ENCODE assay signal across 8 cellular contexts in genomic region chr6:139028242-139028657, GRCh38. TPM values are rescaled to one million over a fixed set of nuclear protein-coding genes. Genes with fewer than 3 reads are reported as not detected.
DNase-seq lines count a peak whose midpoint lies in the region; ATAC-seq, FAIRE-seq and TF ChIP-seq lines count a peak whose summit lies in the region.

No MANE protein-coding gene starts in this region.

- H3K27ac ChIP-seq in K562 (ENCODE audit: extremely low read depth, low read depth, low read length) (no peak overlapping the region), lower lobe of right lung (peak overlapping the region; percentile 87), upper lobe of left lung (peak overlapping the region; percentile 86 to 93 (median 90))

- CTCF ChIA-PET in K562 (lab: Yijun Ruan, JAX; ENCODE audit: low intra/inter-chr PET ratio): no interaction called here

- no peak for TF ChIP-seq POLR2A in K562 (conservative IDR thresholded peaks at IDR 0.05)
- TF ChIP-seq POLR2A in upper lobe of left lung (IDR thresholded peaks at IDR 0.05): peak in 1 of 4 donors; percentile 38

- ATAC-seq in GM18511 (IDR thresholded peaks at IDR 0.05; ENCODE audit: unreplicated experiment) (peak; percentile 1), K562 (no peak), lower lobe of right lung (no peak), upper lobe of left lung (ENCODE audit: low FRiP score in 2 of 2) (no peak)

- no peaks in the 10 kb centered on the region for H3K79me2 ChIP-seq in K562 (ENCODE audit: control insufficient read depth, insufficient read depth, low read length)

- peak overlapping the region; percentile 93 for H3K4me3 ChIP-seq in AG09309 (ENCODE audit: control insufficient read depth, low read depth, low read length)
- H3K4me3 ChIP-seq in K562: 0 out of 2 replicates have a peak overlapping the region, but pooled peaks have one; percentile 39
- peak overlapping the region; percentile 85 for H3K4me3 ChIP-seq in lower lobe of right lung
- peak overlapping the region; percentile 89 to 100 (median 90) for H3K4me3 ChIP-seq in upper lobe of left lung

- POLR2A ChIA-PET in K562 (lab: Yijun Ruan, JAX): interaction anchor here (0.5 kb wide), 1 partner anchor 43 kb away, joined by 3 read pairs; no protein-coding TSS in a partner anchor

- H2AFZ ChIP-seq in K562 (ENCODE audit: low read depth, low read length): peak overlapping the region; percentile 68

- no peaks in the 10 kb centered on the region for H3K9me1 ChIP-seq in K562 (ENCODE audit: control insufficient read depth, insufficient read depth, low read length)

- H3K9ac ChIP-seq in K562 (ENCODE audit: insufficient read depth in 1 of 2, low read depth in 2 of 2, low read length in 2 of 2): no peak overlapping the region

- no TSS peak for BruUV-seq in K562 (replicated peaks; lab: Mats Ljungman, UMichigan)

- H3K4me2 ChIP-seq in K562 (ENCODE audit: insufficient read depth, low read length): peak overlapping the region; percentile 51

- H3K9me3 ChIP-seq in K562 (replicated peaks; ENCODE audit: control insufficient read depth, insufficient read depth, low read depth, low read length) (no peaks in the 10 kb centered on the region), lower lobe of right lung (no peaks in the 10 kb centered on the region), upper lobe of left lung (no peaks in the 10 kb centered on the region)

- H3K27me3 ChIP-seq in K562 (ENCODE audit: control insufficient read depth in 2 of 2, insufficient read depth in 2 of 2, low read length in 2 of 2) (peaks cover 34 to 53% of the 10 kb centered on the region in 2 experiments), lower lobe of right lung (ENCODE audit: low read depth) (no peaks in the 10 kb centered on the region), upper lobe of left lung (no peaks in the 10 kb centered on the region)

- no peak for TF ChIP-seq EP300 in K562 (IDR thresholded peaks at IDR 0.05; ENCODE audit: low read length)
- TF ChIP-seq EP300 in upper lobe of left lung (IDR thresholded peaks at IDR 0.05): no peak

- intact Hi-C loops in K562 (cut with micrococcal nuclease) (no loop called here), lower lobe of right lung (cut with DNase I) (no loop called here)

- in situ Hi-C loops in K562 (cut with MboI): no loop called here

- TF ChIP-seq RAD21 in K562 (CRISPR knock-in tag; conservative IDR thresholded peaks at IDR 0.05 in 1 of 2, IDR thresholded peaks at IDR 0.05 in 1 of 2): no peak

- TF ChIP-seq CTCF in AG09309 (IDR thresholded peaks at IDR 0.05; ENCODE audit: control insufficient read depth, insufficient read depth, low read depth, low read length, missing control alignments): no peak
- no peak for TF ChIP-seq CTCF in K562 (IDR thresholded peaks at IDR 0.05 in 2 of 3, conservative IDR thresholded peaks at IDR 0.05 in 1 of 3; ENCODE audit: insufficient read depth in 2 of 3, low read depth in 1 of 3, low read length in 3 of 3)
- no peak for TF ChIP-seq CTCF in lower lobe of right lung (IDR thresholded peaks at IDR 0.05)
- no peak for TF ChIP-seq CTCF in upper lobe of left lung (IDR thresholded peaks at IDR 0.05)

- 14% methylated on average over 14 of the region's 14 CpGs for WGBS in K562 (ENCODE audit: insufficient coverage, low coverage, missing lambda C conversion rate)
- 2 to 3% methylated on average over 13 to 14 of the region's 14 CpGs for WGBS in upper lobe of left lung, 2 donors

- H3K36me3 ChIP-seq in K562 (ENCODE audit: control insufficient read depth, insufficient read depth, low read length) (no peaks in the 10 kb centered on the region), lower lobe of right lung (no peaks in the 10 kb centered on the region), upper lobe of left lung (no peaks in the 10 kb centered on the region)

- H4K20me1 ChIP-seq in K562 (replicated peaks; ENCODE audit: control insufficient read depth, insufficient read depth, low read length): peaks cover 2% of the 10 kb centered on the region; the same call in 1 of the 2 replicates

- H3K4me1 ChIP-seq in K562 (replicated peaks in 1 of 2; ENCODE audit: control insufficient read depth in 2 of 2, insufficient read depth in 2 of 2, low read length in 2 of 2) (peaks cover 0 to 11% of the 10 kb centered on the region in 2 experiments; a peak in 2 of 5 replicates), lower lobe of right lung (peaks cover 26% of the 10 kb centered on the region), upper lobe of left lung (peaks cover 9 to 30% (median 15%) of the 10 kb centered on the region in 4 donors)

- no peak for DNase-seq in AG09309 (ENCODE audit: low read depth)
- DNase-seq in HPDE6-E6E7 (ENCODE audit: extremely low spot score): peak; percentile 74
- peak in 1 of 4 experiments; percentile 16 for DNase-seq in K562 (ENCODE audit: extremely low read depth in 1 of 4, low spot score in 3 of 4)
- no peak for DNase-seq in lower lobe of right lung
- no peak for DNase-seq in upper lobe of left lung
- DNase-seq in central memory CD4-positive, alpha-beta T cell: no peak
- no peak for DNase-seq in iPS-NIHi11 (ENCODE audit: low spot score)

- FAIRE-seq in K562 (lab: Jason Lieb, UNC): no peak

TF ChIP-seq in K562, 482 proteins besides CTCF, POLR2A, EP300 and RAD21 (continues in another document):
- TF ChIP-seq ZNF253 (CRISPR knock-in tag; conservative IDR thresholded peaks at IDR 0.05) (no peak), POU5F1 (IDR thresholded peaks at IDR 0.05; ENCODE audit: borderline replicate concordance, low read depth, low read length, partially characterized antibody) (no peak), TGIF2 (CRISPR knock-in tag; IDR thresholded peaks at IDR 0.05) (no peak), ZNF133 (CRISPR knock-in tag; IDR thresholded peaks at IDR 0.05) (no peak), ZNF79 (CRISPR knock-in tag; IDR thresholded peaks at IDR 0.05; ENCODE audit: low read depth) (no peak), FOXA1 (IDR thresholded peaks at IDR 0.05; ENCODE audit: borderline replicate concordance) (no peak), HNRNPLL (IDR thresholded peaks at IDR 0.05; ENCODE audit: low read depth, low read length, poor library complexity, severe bottlenecking) (peak; percentile 26), ZNF165 (CRISPR knock-in tag; IDR thresholded peaks at IDR 0.05; ENCODE audit: borderline replicate concordance) (no peak), ZNF41 (CRISPR knock-in tag; conservative IDR thresholded peaks at IDR 0.05) (no peak)

RNA-seq across cellular contexts. Expression of gene ABRACL, which starts 0.3 kb away (rescaled TPM):
- 1.1 TPM in 1 of 2 replicates, not detected in the other for total RNA-seq in K562 (2011; cell fraction: chromatin; rRNA removed; ENCODE audit: low replicate concordance)
- total RNA-seq in K562 (2011; cell fraction: nucleolus; rRNA removed): not detected in 2 replicates
- not detected in 2 replicates for total RNA-seq in K562 (2011; cell fraction: nucleoplasm; rRNA removed)
- total RNA-seq in K562 (2014; rRNA removed) (0.98 and 1.4 TPM in 2 replicates), K562 (2014; rRNA removed; fragmentation: Illumina TruSeq; extraction: Trizol) (1.9 and 2.1 TPM in 2 replicates), K562 (2015; rRNA removed; fragmentation: Illumina TruSeq; extraction: Trizol) (2.0 and 2.3 TPM in 2 replicates), K562 (2021) (1.4 and 1.5 TPM in 2 replicates), lower lobe of right lung (42.4 TPM), upper lobe of left lung (10 to 100 TPM; 10.3 to 40.8 (median 28.9) TPM)
- polyA plus RNA-seq in K562 (2011; rRNA removed) (3.0 and 6.1 TPM in 2 replicates), K562 (2014; fragmentation: Illumina TruSeq; extraction: Trizol) (1.6 TPM in 2 replicates), K562 (2014; fragmentation: Nextera tagmentation; extraction: Ambion mirVana) (1 to 10 TPM; 3.8 to 5.2 TPM), K562 (2014; rRNA removed) (1.1 and 1.3 TPM in 2 replicates)
- 1.2 and 4.4 TPM in 2 replicates for polyA plus RNA-seq in K562 (2011; cell fraction: cytosol; rRNA removed)
- 0.21 and 1.4 TPM in 2 replicates for polyA plus RNA-seq in K562 (2011; cell fraction: nucleus; rRNA removed)
- 3.2 and 3.4 TPM in 2 replicates for polyA plus RNA-seq in K562 (2012)
- 1.4 and 5.4 TPM in 2 replicates for polyA minus RNA-seq in K562 (2011; rRNA and poly(A)+ RNA removed)
- polyA minus RNA-seq in K562 (2011; cell fraction: cytosol; rRNA and poly(A)+ RNA removed): 1.7 and 2.8 TPM in 2 replicates
- polyA minus RNA-seq in K562 (2011; cell fraction: nucleus; rRNA and poly(A)+ RNA removed): 0.89 TPM in 1 of 2 replicates, not detected in the other

RNA-seq across cellular contexts. Expression of gene REPS1, which starts 40.2 kb away (rescaled TPM):
- total RNA-seq in K562 (2011; cell fraction: chromatin; rRNA removed; ENCODE audit: low replicate concordance): 31.0 and 93.7 TPM in 2 replicates
- 14.3 and 16.2 TPM in 2 replicates for total RNA-seq in K562 (2011; cell fraction: nucleolus; rRNA removed)
- 25.8 and 46.0 TPM in 2 replicates for total RNA-seq in K562 (2011; cell fraction: nucleoplasm; rRNA removed)
- 18.3 and 23.2 TPM in 2 replicates for total RNA-seq in K562 (2014; rRNA removed)
- total RNA-seq in K562 (2014; rRNA removed; fragmentation: Illumina TruSeq; extraction: Trizol): 31.2 and 32.5 TPM in 2 replicates
- 32.9 and 34.6 TPM in 2 replicates for total RNA-seq in K562 (2015; rRNA removed; fragmentation: Illumina TruSeq; extraction: Trizol)
- 29.3 and 30.0 TPM in 2 replicates for total RNA-seq in K562 (2021)
- 27.8 and 30.8 TPM in 2 replicates for polyA plus RNA-seq in K562 (2011; rRNA removed)
- polyA plus RNA-seq in K562 (2011; cell fraction: cytosol; rRNA removed): 17.3 and 19.5 TPM in 2 replicates
- polyA plus RNA-seq in K562 (2011; cell fraction: nucleus; rRNA removed): 27.8 and 28.9 TPM in 2 replicates
- 24.6 and 32.3 TPM in 2 replicates for polyA plus RNA-seq in K562 (2012)
- 30.5 and 36.0 TPM in 2 replicates for polyA plus RNA-seq in K562 (2014; fragmentation: Illumina TruSeq; extraction: Trizol)
- polyA plus RNA-seq in K562 (2014; fragmentation: Nextera tagmentation; extraction: Ambion mirVana): 10 to 100 TPM in 1 of 2 experiments, 1 to 10 TPM in 1; 7.9 to 11.4 TPM
- polyA plus RNA-seq in K562 (2014; rRNA removed): 20.5 and 23.3 TPM in 2 replicates
- 46.6 and 46.9 TPM in 2 replicates for polyA minus RNA-seq in K562 (2011; rRNA and poly(A)+ RNA removed)
- 14.6 and 43.4 TPM in 2 replicates for polyA minus RNA-seq in K562 (2011; cell fraction: cytosol; rRNA and poly(A)+ RNA removed)
- polyA minus RNA-seq in K562 (2011; cell fraction: nucleus; rRNA and poly(A)+ RNA removed): 19.9 and 37.9 TPM in 2 replicates
- total RNA-seq in lower lobe of right lung: 39.1 TPM
- 10 to 100 TPM; 30.8 to 90.1 (median 38.6) TPM for total RNA-seq in upper lobe of left lung

Comparison
In these comparisons a context has a peak if more than half of its experiments do, and no peak if none do; other contexts are left out.
1. H3K4me3 ChIP-seq: peak in every context shown above with its lines; median percentile 93 in AG09309; 90 in upper lobe of left lung; 85 in lower lobe of right lung; 39 in K562.